Comparison of ENCODE assay signal across 21 cellular contexts in the genomic region with DNA sequence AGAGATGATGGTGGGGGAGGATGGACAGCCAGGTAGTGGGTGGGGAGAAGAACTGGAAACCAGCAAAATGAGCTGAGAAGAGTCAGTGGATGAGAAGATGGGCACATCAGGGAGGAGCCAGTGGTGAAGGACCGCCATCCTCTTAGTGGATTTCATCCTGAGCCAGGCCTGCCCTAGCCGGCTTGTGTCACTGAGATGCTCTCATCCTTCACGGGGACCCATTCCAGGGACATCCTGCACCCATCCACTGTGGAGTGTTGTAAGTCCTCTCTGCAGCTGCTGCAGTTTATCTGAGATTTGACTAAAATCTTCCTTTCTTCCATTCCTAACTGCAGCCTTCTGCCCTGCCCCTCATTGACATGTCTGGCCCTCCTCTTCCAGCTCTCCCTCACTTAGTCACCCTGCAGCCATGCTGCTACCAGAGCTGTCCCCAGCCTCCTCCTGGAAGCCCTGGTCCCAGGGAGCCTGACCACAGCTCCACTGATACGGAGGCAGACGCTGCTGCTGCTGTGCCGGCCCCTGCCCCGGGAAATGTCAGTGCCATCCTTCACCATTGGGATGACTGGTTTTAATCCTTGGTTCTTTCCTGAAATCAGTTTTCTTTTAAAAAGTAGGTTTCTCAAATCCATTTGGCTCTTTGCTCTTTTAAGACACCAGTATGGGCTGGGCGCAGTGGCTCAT. TPM values are rescaled to one million over a fixed set of nuclear protein-coding genes. Genes with fewer than 3 reads are reported as not detected.
"Had no signal": no experiment of that assay in that cellular context is flagged by ENCODE, and none has a peak within 500 bp of the region (broad histone marks: within the 10 kb centered on the region; RNA-seq: fewer than 3 reads in every experiment).

No MANE protein-coding gene starts in this region.

- H3K4me3 ChIP-seq: coronary artery, esophagus muscularis mucosa, lung, pancreas, right atrium auricular region, transverse colon had no signal

- H3K27me3 ChIP-seq: esophagus muscularis mucosa, neutrophil, pancreas, right atrium auricular region, transverse colon had no signal

- H3K36me3 ChIP-seq: esophagus muscularis mucosa, neutrophil, pancreas, right atrium auricular region, transverse colon had no signal

- H3K4me1 ChIP-seq: foreskin keratinocyte, pancreas, transverse colon had no signal

- H3K27ac ChIP-seq: coronary artery, foreskin keratinocyte, neutrophil, pancreas, right atrium auricular region, transverse colon had no signal

- ATAC-seq: foreskin keratinocyte; left lobe of liver; natural killer cell; pancreas; sciatic nerve; stimulated activated memory B cell treated with anti-CD40 and anti-IgM and Interleukin-4, amounts not matched to agents 10 μg/mL and 1 μg/mL and 100 μg/mL, for 72 hours had no signal

- H3K9me3 ChIP-seq: esophagus muscularis mucosa, neutrophil, pancreas, right atrium auricular region, transverse colon had no signal

- DNase-seq: dermis blood vessel endothelial cell; effector memory CD4-positive, alpha-beta T cell; foreskin keratinocyte; hypothalamus; immature natural killer cell; islet precursor cell; natural killer cell; stimulated activated CD4-positive, alpha-beta T cell treated with anti-CD3 and anti-CD28 coated beads, Interleukin-4, amount 100 ng/mL, for 4 hours; transverse colon had no signal

RNA-seq across cellular contexts. Expression of a gene that starts 33.2 kb away (rescaled TPM):
- total RNA-seq: endothelial cell of umbilical vein, fibroblast of lung, foreskin keratinocyte, mononuclear cell, natural killer cell had no signal
- polyA plus RNA-seq: endothelial cell of umbilical vein, foreskin keratinocyte, immature natural killer cell had no signal
